In genomic region chr14:21084988-21085853, GRCh38 we compare ENCODE assay signal across 1 cellular context.
TF ChIP-seq lines count a peak whose summit lies in the region.

No MANE protein-coding gene starts in this region.

TF ChIP-seq in liver, 16 proteins besides CTCF, POLR2A, EP300 and RAD21 (continued from another document):
- no peak for TF ChIP-seq ZBTB33 (IDR thresholded peaks at IDR 0.05)
